8 cellular contexts compared by ENCODE assay signal in genomic region chr7:140507549-140507948, GRCh38. TPM values are rescaled to one million over a fixed set of nuclear protein-coding genes. Genes with fewer than 3 reads are reported as not detected.
A peak's percentile ranks its signal among the peaks of the same experiment; 100 is the strongest.
DNase-seq lines count a peak whose midpoint lies in the region; ATAC-seq and TF ChIP-seq lines count a peak whose summit lies in the region.
"Not testable (repeated sequence)": the region's sequence is repeated elsewhere in the genome, so short reads cannot be mapped to it uniquely, and the experiment has no call there.

No MANE protein-coding gene starts in this region.

- not testable (repeated sequence) for H3K27me3 Mint-ChIP-seq in nephron (ENCODE audit: low read depth)

- ATAC-seq in gastroesophageal sphincter, gastrocnemius medialis: not testable (repeated sequence)

- H3K27ac Mint-ChIP-seq in nephron = peak overlapping the region; percentile 52 to 66 (median 53)

- TF ChIP-seq POLR2A in gastroesophageal sphincter (IDR thresholded peaks at IDR 0.05); gastrocnemius medialis (IDR thresholded peaks at IDR 0.05); uterus (IDR thresholded peaks at IDR 0.05): not testable (repeated sequence)

- DNase-seq in DMS 273 (lab: John Stamatoyannopoulos, UW; ENCODE audit: unreplicated experiment) = peak; percentile 69
- peak; percentile 15 for DNase-seq in NCI-H1694 (lab: John Stamatoyannopoulos, UW)
- not testable (repeated sequence) for DNase-seq in SJCRH30; right atrium auricular region (ENCODE audit: low spot score); gastrocnemius medialis; uterus

- peak overlapping the region; percentile 79 for H3K27ac ChIP-seq in SJCRH30
- peak overlapping the region; percentile 67 to 84 (median 82) for H3K27ac ChIP-seq in gastroesophageal sphincter
- peak overlapping the region; percentile 86 for H3K27ac ChIP-seq in right atrium auricular region
- peak overlapping the region; percentile 62 to 85 (median 76) for H3K27ac ChIP-seq in gastrocnemius medialis
- peak overlapping the region; percentile 70 to 78 for H3K27ac ChIP-seq in uterus

- TF ChIP-seq CTCF in gastroesophageal sphincter (IDR thresholded peaks at IDR 0.05); right atrium auricular region (IDR thresholded peaks at IDR 0.05); nephron (IDR thresholded peaks at IDR 0.05; ENCODE audit: unreplicated experiment in 3 of 3); gastrocnemius medialis (IDR thresholded peaks at IDR 0.05 in 4 of 5, conservative IDR thresholded peaks at IDR 0.05 in 1 of 5); uterus (IDR thresholded peaks at IDR 0.05): not testable (repeated sequence)

- not testable (repeated sequence) for H3K4me3 ChIP-seq in SJCRH30, gastroesophageal sphincter, right atrium auricular region, gastrocnemius medialis, uterus

- not testable (repeated sequence) for H3K4me3 Mint-ChIP-seq in nephron

- intact Hi-C loops in gastrocnemius medialis (cut with DNase I; ENCODE audit: low total_unique reads); uterus (cut with DNase I; ENCODE audit: low total_unique reads): not testable (repeated sequence)

- not testable (repeated sequence) for H3K9me3 ChIP-seq in SJCRH30 (replicated peaks); gastroesophageal sphincter; right atrium auricular region; gastrocnemius medialis; uterus

- peaks cover 28% of the 10 kb centered on the region for H3K4me1 Mint-ChIP-seq in nephron

- WGBS in gastroesophageal sphincter (ENCODE audit: low coverage in 1 of 2), 2 donors = 17 to 69% methylated on average over 1 to 4 of the region's 7 CpGs

- H3K36me3 Mint-ChIP-seq in nephron (ENCODE audit: low read depth) = not testable (repeated sequence)

- not testable (repeated sequence) for TF ChIP-seq EP300 in gastroesophageal sphincter (IDR thresholded peaks at IDR 0.05)

- H3K4me1 ChIP-seq in SJCRH30 (peaks cover 22% of the 10 kb centered on the region), gastroesophageal sphincter (peaks cover 0 to 33% (median 10%) of the 10 kb centered on the region in 3 donors), right atrium auricular region (peaks cover 0 to 17% of the 10 kb centered on the region in 2 donors), gastrocnemius medialis (peaks cover 11% of the 10 kb centered on the region in 2 donors)
- not testable (repeated sequence) for H3K4me1 ChIP-seq in uterus

- not testable (repeated sequence) for H3K9me3 Mint-ChIP-seq in nephron

- H3K36me3 ChIP-seq in SJCRH30, gastroesophageal sphincter, right atrium auricular region, gastrocnemius medialis, uterus: not testable (repeated sequence)

- in situ Hi-C loops in gastrocnemius medialis (cut with MboI; ENCODE audit: low sequenced_read_pairs in 4 of 4) = loop anchor here in 1 of 4 donors (25.0 kb wide), 1 partner anchor 505 kb away; the partner anchor contains the start of gene MRPS33

- H3K27me3 ChIP-seq in SJCRH30, gastroesophageal sphincter, right atrium auricular region, gastrocnemius medialis, uterus: not testable (repeated sequence)

RNA-seq across cellular contexts. Expression of gene MKRN1, which starts 28.2 kb away (rescaled TPM):
- 41.1 and 43.3 TPM in 2 replicates for total RNA-seq in SJCRH30 (2014; rRNA removed; shearing (Covaris generic))
- 100 to 1,000 TPM in 1 of 4 donors, 10 to 100 TPM in 3; 66.6 to 122 (median 87.5) TPM for total RNA-seq in gastroesophageal sphincter
- 10 to 100 TPM; 65.9 to 67.2 TPM for total RNA-seq in right atrium auricular region
- total RNA-seq in gastrocnemius medialis = 10 to 100 TPM; 38.0 to 90.4 (median 64.7) TPM
- 10 to 100 TPM; 11.0 to 81.6 (median 54.4) TPM for total RNA-seq in uterus
